In genomic region chr7:157888579-157888978, GRCh38 we compare ENCODE assay signal across 28 cellular contexts.
"Had no signal": no experiment of that assay in that cellular context is flagged by ENCODE, and none has a peak within 500 bp of the region (broad histone marks: within the 10 kb centered on the region; RNA-seq: fewer than 3 reads in every experiment).

No MANE protein-coding gene starts in this region.

- ATAC-seq: effector memory CD8-positive, alpha-beta T cell; esophagus mucosa; gastrocnemius medialis; heart right ventricle; left lung; left ventricle myocardium superior; lower lobe of right lung; mucosa of descending colon had no signal

- H3K27me3 ChIP-seq: colonic mucosa, gastrocnemius medialis had no signal

- H3K27ac Mint-ChIP-seq: dendritic cell treated with granulocyte-macrophage colony-stimulating factor and Interleukin-4, amounts not matched to agents 40 ng/mL and 50 ng/mL, for 4 days; effector memory CD8-positive, alpha-beta T cell; endodermal cell; immature natural killer cell; mesothelial cell of epicardium had no signal

- DNase-seq: cerebellar nuclear complex; colonic mucosa; cortex of kidney; effector CD8-positive, alpha-beta T cell; effector memory CD8-positive, alpha-beta T cell; erythroblast; esophagus squamous epithelium; foreskin fibroblast; foreskin melanocyte; gastrocnemius medialis; glutamatergic neuron; head of caudate nucleus; heart right ventricle; hippocampal formation; immature natural killer cell; islet precursor cell; kidney; kidney glomerular epithelial cell; left ventricle myocardium superior; lower lobe of right lung; mesenchymal stem cell; mucosa of descending colon had no signal

- H3K9me3 ChIP-seq: colonic mucosa, gastrocnemius medialis, mucosa of descending colon had no signal

- H3K4me3 ChIP-seq: colonic mucosa, esophagus squamous epithelium, gastrocnemius medialis, heart right ventricle, left lung, lower lobe of right lung, mucosa of descending colon had no signal

- H3K36me3 ChIP-seq: colonic mucosa, esophagus squamous epithelium, gastrocnemius medialis, heart right ventricle, left lung, lower lobe of right lung had no signal

- H3K27ac ChIP-seq: colonic mucosa, epithelial cell of prostate, esophagus squamous epithelium, gastrocnemius medialis, heart right ventricle, left lung, lower lobe of right lung had no signal

- H3K9me3 Mint-ChIP-seq: dendritic cell treated with granulocyte-macrophage colony-stimulating factor and Interleukin-4, amounts not matched to agents 40 ng/mL and 50 ng/mL, for 4 days had no signal

- H3K4me1 Mint-ChIP-seq: endodermal cell, mesothelial cell of epicardium had no signal

- H3K4me3 Mint-ChIP-seq: dendritic cell treated with granulocyte-macrophage colony-stimulating factor and Interleukin-4, amounts not matched to agents 40 ng/mL and 50 ng/mL, for 4 days; effector memory CD8-positive, alpha-beta T cell; endodermal cell; immature natural killer cell; mesothelial cell of epicardium had no signal

- H3K4me1 ChIP-seq: colonic mucosa, esophagus squamous epithelium, gastrocnemius medialis, heart right ventricle, left lung, lower lobe of right lung had no signal

- H3K36me3 Mint-ChIP-seq: immature natural killer cell, mesothelial cell of epicardium had no signal
